33 cellular contexts compared by ENCODE assay signal in the genomic region with DNA sequence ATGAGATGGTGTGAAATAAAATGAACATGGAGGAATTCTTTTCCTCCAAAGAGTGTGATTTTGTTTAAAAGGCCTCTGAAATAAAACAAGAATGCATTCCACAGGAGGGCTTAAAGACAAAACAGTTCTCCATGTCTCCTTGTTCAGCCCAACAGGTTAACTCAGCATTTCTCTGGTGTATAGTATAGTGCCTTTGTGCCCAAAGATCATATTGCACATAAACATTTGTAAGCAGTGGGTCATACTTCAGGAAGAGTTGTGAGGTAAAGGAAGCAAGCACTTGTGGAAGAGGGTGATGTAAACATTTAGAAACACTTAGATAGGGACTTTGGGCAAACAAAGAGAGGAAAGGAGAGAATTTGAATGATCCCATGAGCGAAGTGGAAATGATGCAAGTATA.
"Had no signal": no experiment of that assay in that cellular context is flagged by ENCODE, and none has a peak within 500 bp of the region (broad histone marks: within the 10 kb centered on the region; RNA-seq: fewer than 3 reads in every experiment).

No MANE protein-coding gene starts in this region.

- H3K4me3 ChIP-seq: adrenal gland, body of pancreas, breast epithelium, Peyer's patch, SJSA1 had no signal

- H3K4me3 Mint-ChIP-seq: activated CD4-positive, alpha-beta T cell treated with anti-CD3 and anti-CD28 coated beads for 36 hours; activated CD4-positive, alpha-beta T cell treated with anti-CD3 and anti-CD28 coated beads, Interleukin-2, amount 10 ng/mL, durations not matched to agents 7 days and 5 days; activated CD8-positive, alpha-beta T cell treated with anti-CD3 and anti-CD28 coated beads, Interleukin-2, amount 10 ng/mL, durations not matched to agents 7 days and 5 days; activated naive CD4-positive, alpha-beta T cell treated with anti-CD3 and anti-CD28 coated beads, Interleukin-2, amount 50 U/mL, for 24 hours; activated T-cell treated with anti-CD3 and anti-CD28 coated beads, Interleukin-2, amount 50 U/mL, for 24 hours; WTC11 had no signal

- H3K27ac ChIP-seq: adrenal gland, body of pancreas, breast epithelium, Peyer's patch, SJSA1 had no signal

- H3K4me1 Mint-ChIP-seq: activated CD4-positive, alpha-beta T cell treated with anti-CD3 and anti-CD28 coated beads for 36 hours; activated CD4-positive, alpha-beta T cell treated with anti-CD3 and anti-CD28 coated beads, Interleukin-2, amount 10 ng/mL, durations not matched to agents 7 days and 5 days; activated naive CD4-positive, alpha-beta T cell treated with anti-CD3 and anti-CD28 coated beads, Interleukin-2, amount 50 U/mL, for 24 hours had no signal

- H3K9me3 ChIP-seq: adrenal gland, body of pancreas, SJSA1 had no signal

- H3K27me3 Mint-ChIP-seq: activated naive CD4-positive, alpha-beta T cell treated with anti-CD3 and anti-CD28 coated beads, Interleukin-2, amount 50 U/mL, for 24 hours had no signal

- H3K27ac Mint-ChIP-seq: activated CD4-positive, alpha-beta T cell treated with anti-CD3 and anti-CD28 coated beads for 36 hours; activated CD4-positive, alpha-beta T cell treated with anti-CD3 and anti-CD28 coated beads, Interleukin-2, amount 10 ng/mL, durations not matched to agents 7 days and 5 days; activated CD8-positive, alpha-beta T cell treated with anti-CD3 and anti-CD28 coated beads, Interleukin-2, amount 10 ng/mL, durations not matched to agents 7 days and 5 days; activated naive CD4-positive, alpha-beta T cell treated with anti-CD3 and anti-CD28 coated beads, Interleukin-2, amount 50 U/mL, for 24 hours; activated T-cell treated with anti-CD3 and anti-CD28 coated beads, Interleukin-2, amount 50 U/mL, for 24 hours; activated T-helper 2 cell treated with anti-CD3 and anti-CD28 coated beads, Interferon-gamma antibody, Interleukin-2, Interleukin-4, amounts not matched to agents 10 μg/mL and 5 μg/mL and 100 μg/mL, durations not matched to agents 14 hours and 24 hours and 36 hours; WTC11 had no signal

- H3K4me1 ChIP-seq: body of pancreas, breast epithelium, Peyer's patch, SJSA1 had no signal

- DNase-seq: activated CD4-positive, alpha-beta T cell treated with anti-CD3 and anti-CD28 coated beads for 36 hours; activated CD4-positive, alpha-beta T cell treated with anti-CD3 and anti-CD28 coated beads, Interleukin-2, amount 10 ng/mL, durations not matched to agents 7 days and 5 days; activated CD4-positive, alpha-beta T cell treated with anti-CD3 and anti-CD28 coated beads, Interleukin-2, amount 50 U/mL, for 48 hours; activated CD8-positive, alpha-beta T cell treated with anti-CD3 and anti-CD28 coated beads, Interleukin-2, amount 10 ng/mL, durations not matched to agents 7 days and 5 days; activated gamma-delta T cell; activated naive CD4-positive, alpha-beta T cell treated with Interleukin-2 at 50 U/mL for 16 hours; activated T-cell treated with anti-CD3 and anti-CD28 coated beads, Interleukin-2, amount 50 U/mL, for 24 hours; adrenal gland; body of pancreas; caudate nucleus; cerebellar nuclear complex; NCI-H1105; NCI-H1417 treated with DMSO at 0.1 percent for 48 hours; NCI-H187 treated with DMSO at 0.1 percent for 48 hours; NCI-H2081; NCI-H345; NCI-H524; NCI-H69; Peyer's patch; RPMI8226; SHP77 treated with DMSO at 0.1 percent for 48 hours; SW 1271; T-helper 1 cell; T-helper 2 cell; T-helper 9 cell had no signal

- H3K36me3 ChIP-seq: adrenal gland, breast epithelium, Peyer's patch, SJSA1 had no signal

- FAIRE-seq: astrocyte had no signal

- H3K36me3 Mint-ChIP-seq: activated naive CD4-positive, alpha-beta T cell treated with anti-CD3 and anti-CD28 coated beads, Interleukin-2, amount 50 U/mL, for 24 hours had no signal

- H3K27me3 ChIP-seq: adrenal gland, body of pancreas, breast epithelium, Peyer's patch, SJSA1 had no signal

- H3K9me3 Mint-ChIP-seq: activated naive CD4-positive, alpha-beta T cell treated with anti-CD3 and anti-CD28 coated beads, Interleukin-2, amount 50 U/mL, for 24 hours had no signal

- ATAC-seq: activated CD4-positive, alpha-beta T cell treated with anti-CD3 and anti-CD28 coated beads for 36 hours; activated CD4-positive, CD25-positive, alpha-beta regulatory T cell treated with anti-CD3 and anti-CD28 coated beads, Interleukin-2, amount 50 U/mL, for 24 hours; activated CD8-positive, alpha-beta T cell treated with anti-CD3 and anti-CD28 coated beads, Interleukin-2, amount 10 ng/mL, durations not matched to agents 7 days and 5 days; body of pancreas; SK-N-SH treated with all-trans-retinoic acid at 6 μM for 48 hours; WTC11 had no signal
